8 cellular contexts compared by ENCODE assay signal in the genomic region with DNA sequence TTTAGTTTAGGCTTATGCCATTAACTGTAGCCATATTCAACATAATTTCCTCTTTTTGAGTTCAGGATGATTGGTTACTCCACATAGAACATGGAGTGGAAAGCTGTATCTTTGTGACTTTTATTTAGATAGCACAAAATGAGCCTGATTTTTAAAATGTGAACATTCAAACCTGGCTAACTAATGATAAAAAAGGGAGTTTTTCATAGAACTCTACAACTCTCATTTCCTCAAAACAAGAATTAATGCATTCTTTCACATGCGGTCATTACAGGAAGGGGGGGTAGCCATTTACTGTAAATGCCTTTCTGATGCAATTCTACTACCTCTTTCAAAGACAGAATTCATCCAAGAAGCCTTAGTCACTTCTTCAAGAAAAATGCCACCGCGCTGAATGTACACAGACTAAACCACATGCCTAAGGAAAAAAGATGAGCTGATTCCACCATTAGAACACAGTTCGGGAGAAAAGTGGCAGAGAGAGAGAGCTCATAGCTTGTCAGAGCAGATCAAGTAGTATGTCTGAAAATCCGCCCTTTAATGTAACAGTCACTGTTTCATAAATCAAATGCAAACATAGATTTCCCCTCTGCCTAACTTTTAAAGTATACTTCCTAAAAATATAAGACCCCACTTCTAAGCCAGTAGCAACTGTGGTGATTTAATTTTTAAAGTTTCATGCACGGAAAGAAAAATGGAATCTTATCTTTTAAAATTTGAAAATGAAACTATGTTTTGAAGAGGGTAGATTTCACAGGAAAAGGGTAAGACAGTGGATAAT.
DNase-seq lines count a peak whose midpoint lies in the region; ATAC-seq and TF ChIP-seq lines count a peak whose summit lies in the region.

No MANE protein-coding gene starts in this region.

- peak overlapping the region; percentile 94 for H3K4me3 Mint-ChIP-seq in activated CD8-positive, alpha-beta memory T cell treated with anti-CD3 and anti-CD28 coated beads, Interleukin-2, amount 10 ng/mL, durations not matched to agents 7 days and 5 days

- peak overlapping the region; percentile 100 for H3K27ac Mint-ChIP-seq in activated CD8-positive, alpha-beta memory T cell treated with anti-CD3 and anti-CD28 coated beads, Interleukin-2, amount 10 ng/mL, durations not matched to agents 7 days and 5 days

- peaks cover 53% of the 10 kb centered on the region for H3K36me3 Mint-ChIP-seq in activated CD8-positive, alpha-beta memory T cell treated with anti-CD3 and anti-CD28 coated beads, Interleukin-2, amount 10 ng/mL, durations not matched to agents 7 days and 5 days

- DNase-seq in activated CD8-positive, alpha-beta memory T cell treated with anti-CD3 and anti-CD28 coated beads, Interleukin-2, amount 10 ng/mL, durations not matched to agents 7 days and 5 days, result peak; percentile 62
- no peak for DNase-seq in activated CD8-positive, alpha-beta memory T cell treated with anti-CD3 and anti-CD28 coated beads for 24 hours
- DNase-seq in HT-29 (ENCODE audit: low spot score) (peak; percentile 75), foreskin fibroblast (peak; percentile 95 to 97), amygdala (lab: John Stamatoyannopoulos, UW) (no peak), pons (ENCODE audit: low spot score) (no peak)
- peak in 4 of 6 experiments; percentile 18 to 61 (median 58) for DNase-seq in stimulated activated naive CD4-positive, alpha-beta T cell (lab: John Stamatoyannopoulos, UW)

- no peaks in the 10 kb centered on the region for H3K27me3 Mint-ChIP-seq in activated CD8-positive, alpha-beta memory T cell treated with anti-CD3 and anti-CD28 coated beads, Interleukin-2, amount 10 ng/mL, durations not matched to agents 7 days and 5 days

- TF ChIP-seq CTCF in WI38 (IDR thresholded peaks at IDR 0.05; ENCODE audit: low read depth, low read length), result no peak
- no peak for TF ChIP-seq CTCF in foreskin fibroblast (IDR thresholded peaks at IDR 0.05; ENCODE audit: low read depth, low read length)

- peak; percentile 12 for ATAC-seq in activated CD8-positive, alpha-beta memory T cell treated with anti-CD3 and anti-CD28 coated beads, Interleukin-2, amount 10 ng/mL, durations not matched to agents 7 days and 5 days

- H3K9me3 Mint-ChIP-seq in activated CD8-positive, alpha-beta memory T cell treated with anti-CD3 and anti-CD28 coated beads, Interleukin-2, amount 10 ng/mL, durations not matched to agents 7 days and 5 days (ENCODE audit: low read depth), result no peaks in the 10 kb centered on the region

- CTCF ChIA-PET in activated CD8-positive, alpha-beta memory T cell treated with anti-CD3 and anti-CD28 coated beads, Interleukin-2, amount 10 ng/mL, durations not matched to agents 7 days and 5 days (lab: Charles Lee), result interaction anchor here (0.9 to 7.5 kb wide), 16 partner anchors 10 to 94 kb away, joined by 3 to 79 read pairs (median 6); no protein-coding TSS in a partner anchor

- H3K4me1 Mint-ChIP-seq in activated CD8-positive, alpha-beta memory T cell treated with anti-CD3 and anti-CD28 coated beads, Interleukin-2, amount 10 ng/mL, durations not matched to agents 7 days and 5 days, result peaks cover 54% of the 10 kb centered on the region

- H3K4me3 ChIP-seq in WI38 (ENCODE audit: low read depth, low read length) (peak overlapping the region; percentile 62), foreskin fibroblast (ENCODE audit: low read depth in 1 of 2, low read length in 2 of 2) (peak overlapping the region in 1 of 2 donors; percentile 22)

Comparison
In these comparisons a context has a peak if more than half of its experiments do, and no peak if none do; other contexts are left out.
1. DNase-seq: peak in activated CD8-positive, alpha-beta memory T cell treated with anti-CD3 and anti-CD28 coated beads, Interleukin-2, amount 10 ng/mL, durations not matched to agents 7 days and 5 days (single experiment), HT-29 (single experiment), foreskin fibroblast (2 of 2) and stimulated activated naive CD4-positive, alpha-beta T cell (4 of 6); none in activated CD8-positive, alpha-beta memory T cell treated with anti-CD3 and anti-CD28 coated beads for 24 hours (single experiment), amygdala (0 of 56) and pons (single experiment).